In the genomic region with DNA sequence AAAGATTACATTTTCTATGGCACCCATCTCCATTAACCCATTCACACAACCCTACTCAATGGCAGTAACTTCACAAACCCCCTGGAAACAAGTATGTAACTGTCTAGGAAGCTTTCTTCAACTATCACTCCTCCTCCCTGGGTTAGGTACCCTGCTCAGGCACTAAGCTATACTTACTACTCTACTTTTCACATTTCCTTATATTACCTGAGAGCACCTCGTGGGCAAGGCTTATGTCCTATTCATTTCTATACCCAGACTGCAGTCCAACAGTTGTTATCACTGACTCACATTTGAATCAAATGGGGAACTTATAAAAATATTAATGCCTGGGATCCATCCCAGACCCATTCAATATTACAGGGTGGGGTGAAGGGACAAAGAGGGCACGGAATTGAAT, we compare ENCODE assay signal across 13 cellular contexts. TPM values are rescaled to one million over a fixed set of nuclear protein-coding genes. Genes with fewer than 3 reads are reported as not detected.
DNase-seq lines count a peak whose midpoint lies in the region; ATAC-seq and TF ChIP-seq lines count a peak whose summit lies in the region.
"Had no signal": no experiment of that assay in that cellular context is flagged by ENCODE, and none has a peak within 500 bp of the region (broad histone marks: within the 10 kb centered on the region; RNA-seq: fewer than 3 reads in every experiment).

No MANE protein-coding gene starts in this region.

- no peak for DNase-seq in AG04449 (ENCODE audit: low read depth, low spot score)
- no peak for DNase-seq in IMR-90
- no peak for DNase-seq in chondrocyte (ENCODE audit: low spot score)
- DNase-seq in memory B cell (ENCODE audit: low spot score in 2 of 2), result no peak
- DNase-seq in activated naive CD4-positive, alpha-beta T cell treated with anti-CD3 and anti-CD28 coated beads for 36 hours, result no peak
- no peak for DNase-seq in right cardiac atrium
- no peak for DNase-seq in stimulated activated naive CD4-positive, alpha-beta T cell treated with Interleukin-2 at 50 U/mL for 16 hours (lab: John Stamatoyannopoulos, UW)
- DNase-seq in mucosa of gallbladder (ENCODE audit: low spot score), result no peak
- DNase-seq: activated effector memory CD4-positive, alpha-beta T cell treated with anti-CD3 and anti-CD28 coated beads, Interleukin-2, amount 50 U/mL, for 16 hours; cerebellar nuclear complex; kidney glomerular epithelial cell; stimulated activated CD4-positive, alpha-beta T cell treated with anti-CD3 and anti-CD28 coated beads, Interleukin-15, amount 100 ng/mL, for 24 hours had no signal

- peak overlapping the region; percentile 75 for H3K27ac Mint-ChIP-seq in chondrocyte (ENCODE audit: unreplicated experiment)
- H3K27ac Mint-ChIP-seq in memory B cell, result peak overlapping the region; percentile 17
- H3K27ac Mint-ChIP-seq in activated naive CD4-positive, alpha-beta T cell treated with anti-CD3 and anti-CD28 coated beads for 36 hours, result no peak overlapping the region
- H3K27ac Mint-ChIP-seq: T-helper 1 cell treated with Interleukin-12 subunit alpha and Interleukin-12 subunit beta and Interleukin-4 antibody, amounts not matched to agents 30 μg/mL and 1 μg/mL, for 36 hours had no signal

- H3K36me3 Mint-ChIP-seq in chondrocyte (ENCODE audit: low read depth) (no peaks in the 10 kb centered on the region), memory B cell (no peaks in the 10 kb centered on the region)
- no peaks in the 10 kb centered on the region for H3K36me3 Mint-ChIP-seq in activated naive CD4-positive, alpha-beta T cell treated with anti-CD3 and anti-CD28 coated beads for 36 hours (ENCODE audit: low read depth)

- H3K9me1 ChIP-seq in IMR-90 (ENCODE audit: insufficient read depth, low read length), result peaks cover 5% of the 10 kb centered on the region; the same call in 1 of the 2 replicates

- TF ChIP-seq RAD21 in IMR-90 (IDR thresholded peaks at IDR 0.05; ENCODE audit: low read length), result no peak

- dilution Hi-C loops in IMR-90 (cut with HindIII; ENCODE audit: low sequenced_read_pairs, unreplicated experiment), result no loop called here

- H2BK5ac ChIP-seq in IMR-90 (ENCODE audit: low read depth, low read length, poor library complexity, severe bottlenecking), result peak overlapping the region; percentile 15

- H2BK20ac ChIP-seq in IMR-90 (ENCODE audit: low read depth, low read length), result no peak overlapping the region

- H2AK9ac ChIP-seq in IMR-90 (replicated peaks; ENCODE audit: low read depth, low read length, poor library complexity), result no peak overlapping the region

- no peak overlapping the region for H3K18ac ChIP-seq in IMR-90 (ENCODE audit: low read depth, low read length)

- H3K27ac ChIP-seq in IMR-90 (ENCODE audit: insufficient read depth, low read length), result no peak overlapping the region
- no peak overlapping the region for H3K27ac ChIP-seq in right cardiac atrium (ENCODE audit: low read length)

- no peak overlapping the region for H2AFZ ChIP-seq in IMR-90 (replicated peaks; ENCODE audit: low read length, poor library complexity)

- H3K27me3 ChIP-seq in IMR-90 (ENCODE audit: control insufficient read depth, insufficient read depth, low read length) (no peaks in the 10 kb centered on the region), right cardiac atrium (ENCODE audit: control insufficient read depth, insufficient read depth) (no peaks in the 10 kb centered on the region)

- TF ChIP-seq POLR2A in IMR-90 (IDR thresholded peaks at IDR 0.05; ENCODE audit: low read depth, low read length), result no peak

- CTCF ChIA-PET in AG04449 (lab: Yijun Ruan, JAX), result interaction anchor here (0.5 to 0.9 kb wide), 2 partner anchors 128 to 237 kb away, joined by 3 to 5 read pairs; no protein-coding TSS in a partner anchor
- CTCF ChIA-PET in IMR-90 (lab: Yijun Ruan, JAX), result no interaction called here
- CTCF ChIA-PET in activated naive CD4-positive, alpha-beta T cell treated with anti-CD3 and anti-CD28 coated beads for 36 hours (lab: Charles Lee), result no interaction called here

- no peak overlapping the region for H4K5ac ChIP-seq in IMR-90 (ENCODE audit: low read depth, low read length)

- H3K36me3 ChIP-seq in IMR-90 (ENCODE audit: control insufficient read depth, insufficient read depth, low read length), result no peaks in the 10 kb centered on the region

- peaks cover 28% of the 10 kb centered on the region for H4K20me1 ChIP-seq in IMR-90 (ENCODE audit: insufficient read depth, low read length)

- no peak overlapping the region for H3K4ac ChIP-seq in IMR-90 (ENCODE audit: low read depth, low read length)

- 0 out of 2 replicates have a peak overlapping the region, but pooled peaks have one; percentile 1 for H4K91ac ChIP-seq in IMR-90 (ENCODE audit: insufficient read depth, low read depth, low read length)

- no peaks in the 10 kb centered on the region for H3K27me3 Mint-ChIP-seq in chondrocyte (ENCODE audit: low read depth)
- H3K27me3 Mint-ChIP-seq in memory B cell, result no peaks in the 10 kb centered on the region
- H3K27me3 Mint-ChIP-seq in activated naive CD4-positive, alpha-beta T cell treated with anti-CD3 and anti-CD28 coated beads for 36 hours (ENCODE audit: low read depth), result peaks cover 31% of the 10 kb centered on the region

- no peak overlapping the region; the same call in 1 of the 2 replicates for H2AK5ac ChIP-seq in IMR-90 (ENCODE audit: low read depth, low read length)

- peak overlapping the region; percentile 87 for H3K4me3 Mint-ChIP-seq in chondrocyte (ENCODE audit: unreplicated experiment)
- no peak overlapping the region for H3K4me3 Mint-ChIP-seq in memory B cell
- no peak overlapping the region for H3K4me3 Mint-ChIP-seq in activated naive CD4-positive, alpha-beta T cell treated with anti-CD3 and anti-CD28 coated beads for 36 hours
- H3K4me3 Mint-ChIP-seq: T-helper 1 cell treated with Interleukin-12 subunit alpha and Interleukin-12 subunit beta and Interleukin-4 antibody, amounts not matched to agents 30 μg/mL and 1 μg/mL, for 36 hours had no signal

- H3K14ac ChIP-seq in IMR-90 (replicated peaks; ENCODE audit: low read depth, low read length), result no peak overlapping the region; the same call in 1 of the 2 replicates

- peak overlapping the region; percentile 28; the same call in 1 of the 2 replicates for H2BK120ac ChIP-seq in IMR-90 (ENCODE audit: low read depth, low read length)

- H3K56ac ChIP-seq in IMR-90 (ENCODE audit: extremely low read depth, insufficient read depth, low read length), result no peak overlapping the region; the same call in 1 of the 2 replicates

- BruUV-seq in IMR-90 (replicated peaks; lab: Mats Ljungman, UMichigan), result no TSS peak

- no peak overlapping the region; the same call in 1 of the 2 replicates for H3K4me2 ChIP-seq in IMR-90 (ENCODE audit: low read depth, low read length)

- in situ Hi-C loops in IMR-90 (cut with MboI; ENCODE audit: low sequenced_read_pairs), result loop anchor here (5.0 kb wide), 1 partner anchor 264 kb away; no protein-coding TSS in a partner anchor

- H3K4me1 ChIP-seq in IMR-90 (ENCODE audit: control insufficient read depth, insufficient read depth, low read length) (peaks cover 2% of the 10 kb centered on the region; the same call in 1 of the 2 replicates), right cardiac atrium (ENCODE audit: control insufficient read depth, insufficient read depth, low read length) (no peaks in the 10 kb centered on the region)

- H3K4me3 ChIP-seq in AG04449 (ENCODE audit: low read depth, low read length), result peak overlapping the region; percentile 23
- no peak overlapping the region for H3K4me3 ChIP-seq in IMR-90 (ENCODE audit: insufficient read depth, low read depth, low read length)
- no peak overlapping the region for H3K4me3 ChIP-seq in right cardiac atrium (ENCODE audit: low read length)

- H4K8ac ChIP-seq in IMR-90 (ENCODE audit: low read depth in 2 of 2, low read length in 2 of 2), result no peak overlapping the region; a peak in 1 of 4 replicates

- H3K9ac ChIP-seq in IMR-90 (ENCODE audit: low read depth, low read length), result no peak overlapping the region

- intact Hi-C loops in IMR-90 (cut with micrococcal nuclease), result loop anchor here (5.0 to 10.0 kb wide), 2 partner anchors 64 to 101 kb away; no protein-coding TSS in a partner anchor
- intact Hi-C loops in activated naive CD4-positive, alpha-beta T cell treated with anti-CD3 and anti-CD28 coated beads for 36 hours (cut with micrococcal nuclease), result no loop called here
- intact Hi-C loops in right cardiac atrium (cut with DNase I), result no loop called here

- WGBS in IMR-90 (ENCODE audit: extremely low coverage in 2 of 2, insufficient read length in 1 of 2), 2 experiments, result no CpG with 5 or more reads among the region's 2 CpGs
- WGBS in right cardiac atrium, result 86% methylated on average over 2 of the region's 2 CpGs

- H2BK15ac ChIP-seq in IMR-90 (ENCODE audit: low read depth, low read length), result 0 out of 3 replicates have a peak overlapping the region, but pooled peaks have one; percentile 21

- POLR2A ChIA-PET in AG04449 (lab: Yijun Ruan, JAX), result interaction anchor here (0.6 kb wide), 1 partner anchor 276 kb away, joined by 4 read pairs; no protein-coding TSS in a partner anchor
- POLR2A ChIA-PET in IMR-90 (lab: Charles Lee; ENCODE audit: unreplicated experiment), result no interaction called here

- H3K9me3 Mint-ChIP-seq in chondrocyte (ENCODE audit: low read depth) (no peaks in the 10 kb centered on the region), memory B cell (no peaks in the 10 kb centered on the region)
- H3K9me3 Mint-ChIP-seq in activated naive CD4-positive, alpha-beta T cell treated with anti-CD3 and anti-CD28 coated beads for 36 hours, result no peaks in the 10 kb centered on the region
- H3K9me3 Mint-ChIP-seq: T-helper 1 cell treated with Interleukin-12 subunit alpha and Interleukin-12 subunit beta and Interleukin-4 antibody, amounts not matched to agents 30 μg/mL and 1 μg/mL, for 36 hours had no signal

- TF ChIP-seq CTCF in AG04449 (IDR thresholded peaks at IDR 0.05; ENCODE audit: insufficient read depth, low read length, missing control alignments) (no peak), IMR-90 (conservative IDR thresholded peaks at IDR 0.05; ENCODE audit: low read depth, low read length) (no peak), chondrocyte (IDR thresholded peaks at IDR 0.05) (no peak)

- H3K23ac ChIP-seq in IMR-90 (ENCODE audit: low read depth, low read length), result no peak overlapping the region

- H3K4me1 Mint-ChIP-seq in chondrocyte (ENCODE audit: low read depth), result peaks cover 78% of the 10 kb centered on the region
- H3K4me1 Mint-ChIP-seq in memory B cell, result peaks cover 30% of the 10 kb centered on the region
- peaks cover 4% of the 10 kb centered on the region for H3K4me1 Mint-ChIP-seq in activated naive CD4-positive, alpha-beta T cell treated with anti-CD3 and anti-CD28 coated beads for 36 hours (ENCODE audit: low read depth)

- peaks cover 6 to 44% of the 10 kb centered on the region in 2 experiments; a peak in 3 of 4 replicates for H3K79me1 ChIP-seq in IMR-90 (ENCODE audit: low read depth in 1 of 2, low read length in 2 of 2)

- no peaks in the 10 kb centered on the region for H3K9me3 ChIP-seq in IMR-90 (ENCODE audit: control insufficient read depth, insufficient read depth, low read length)
- no peaks in the 10 kb centered on the region for H3K9me3 ChIP-seq in right cardiac atrium (ENCODE audit: control insufficient read depth, low read length)

- ATAC-seq in IMR-90 (ENCODE audit: low read depth), result no peak
- ATAC-seq in memory B cell (ENCODE audit: low read depth), result no peak
- ATAC-seq in right cardiac atrium, result no peak

RNA-seq across cellular contexts. Expression of a gene that starts 4.6 kb away (rescaled TPM):
- total RNA-seq in IMR-90 (2012; rRNA removed) (13.6 and 34.4 TPM in 2 replicates), chondrocyte (127 to 157 TPM (median 137 TPM) in 3 replicates), right cardiac atrium (10 to 100 TPM; 14.1 to 18.7 (median 16.4) TPM), mucosa of gallbladder (123 TPM)
- polyA plus RNA-seq in IMR-90 (2012; rRNA removed) (13.2 and 13.3 TPM in 2 replicates), right cardiac atrium (7.1 TPM)
- polyA plus RNA-seq in IMR-90 (2012; cell fraction: cytosol; rRNA removed), result 9.8 and 10.8 TPM in 2 replicates
- polyA plus RNA-seq in IMR-90 (2012; cell fraction: nucleus; rRNA removed; ENCODE audit: low replicate concordance), result 18.7 and 33.9 TPM in 2 replicates
- 1 to 10 TPM; 5.2 to 5.6 TPM for total RNA-seq in activated naive CD4-positive, alpha-beta T cell treated with anti-CD3 and anti-CD28 coated beads for 36 hours
